ENCODE assay signal across 19 cellular contexts in the genomic region with DNA sequence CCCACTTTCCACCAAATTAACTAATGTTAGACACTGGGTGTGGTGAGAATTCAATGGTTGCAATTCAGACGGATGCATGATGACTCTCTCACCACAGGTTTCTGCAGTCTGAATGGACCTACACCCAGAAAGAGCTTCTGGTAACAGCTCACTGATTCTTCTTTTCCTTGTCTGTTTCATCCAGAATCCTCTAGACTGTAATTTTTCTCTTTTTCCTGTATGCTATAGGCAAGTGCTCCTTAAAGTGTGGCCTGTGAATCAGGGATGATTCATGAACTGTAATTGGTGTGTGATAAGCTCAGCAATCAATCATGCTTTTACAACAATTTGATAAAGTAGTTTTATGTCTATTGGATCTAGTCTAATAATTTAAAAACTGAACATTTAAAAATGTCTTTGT. TPM values are rescaled to one million over a fixed set of nuclear protein-coding genes. Genes with fewer than 3 reads are reported as not detected.
DNase-seq lines count a peak whose midpoint lies in the region; ATAC-seq and TF ChIP-seq lines count a peak whose summit lies in the region.
"Had no signal": no experiment of that assay in that cellular context is flagged by ENCODE, and none has a peak within 500 bp of the region (broad histone marks: within the 10 kb centered on the region; RNA-seq: fewer than 3 reads in every experiment).

No MANE protein-coding gene starts in this region.

- H3K27ac ChIP-seq in PC-3 (ENCODE audit: low read length), result no peak overlapping the region
- H3K27ac ChIP-seq in osteoblast (ENCODE audit: low read depth, low read length), result no peak overlapping the region
- no peak overlapping the region for H3K27ac ChIP-seq in effector memory CD4-positive, alpha-beta T cell (ENCODE audit: insufficient read depth, low read length, poor library complexity, severe bottlenecking)
- H3K27ac ChIP-seq: colonic mucosa, SK-N-MC had no signal

- H3K4me1 ChIP-seq in PC-3 (ENCODE audit: insufficient read depth, low read length) (peaks cover 44% of the 10 kb centered on the region), osteoblast (ENCODE audit: insufficient read depth, low read length) (peaks cover 23% of the 10 kb centered on the region)
- H3K4me1 ChIP-seq in effector memory CD4-positive, alpha-beta T cell (ENCODE audit: control insufficient read depth, insufficient read depth, low read length, poor library complexity, severe bottlenecking), result no peaks in the 10 kb centered on the region
- H3K4me1 ChIP-seq: colonic mucosa had no signal

- TF ChIP-seq CTCF in PC-3 (conservative IDR thresholded peaks at IDR 0.05; ENCODE audit: low read depth, low read length) (no peak), epithelial cell of esophagus (IDR thresholded peaks at IDR 0.05; ENCODE audit: insufficient read depth, low read depth, low read length, missing control alignments) (no peak), osteoblast (IDR thresholded peaks at IDR 0.05; ENCODE audit: extremely low read depth, low read depth, low read length) (no peak)

- no peaks in the 10 kb centered on the region for H3F3A ChIP-seq in PC-3 (ENCODE audit: low read length, unreplicated experiment)

- H2AFZ ChIP-seq in PC-3 (ENCODE audit: low read length), result no peak overlapping the region
- H2AFZ ChIP-seq in osteoblast (ENCODE audit: low read length), result no peak overlapping the region

- H3K9me2 ChIP-seq in PC-3 (replicated peaks; ENCODE audit: low read length), result no peaks in the 10 kb centered on the region

- POLR2A ChIA-PET in PC-3 (lab: Charles Lee; ENCODE audit: unreplicated experiment), result no interaction called here

- peak; percentile 61 for DNase-seq in EH (ENCODE audit: low read depth)
- DNase-seq in PC-3, result peak; percentile 78
- peak; percentile 89 for DNase-seq in epithelial cell of esophagus (ENCODE audit: low read depth)
- DNase-seq in osteoblast (ENCODE audit: insufficient read length, low spot score, missing footprints), result peak; percentile 63
- no peak for DNase-seq in posterior vena cava (ENCODE audit: low spot score)
- no peak for DNase-seq in effector memory CD4-positive, alpha-beta T cell
- DNase-seq: CD4-positive, CD25-positive, alpha-beta regulatory T cell; colonic mucosa; GF-D8; NCI-H2107; NK-92 treated with Interleukin-12 subunit alpha and Interleukin-12 subunit beta, amount 100 ng/mL, for 24 hours; stimulated activated CD4-positive, alpha-beta T cell treated with anti-CD3 and anti-CD28 coated beads, Interleukin-4, amount 100 ng/mL, for 4 hours; stimulated activated naive CD8-positive, alpha-beta T cell treated with anti-CD3 and anti-CD28 coated beads, Interleukin-15, Interleukin-2, amounts not matched to agents 100 U/mL and 50 U/mL, for 24 hours had no signal

- no peaks in the 10 kb centered on the region for H3K36me3 ChIP-seq in PC-3 (ENCODE audit: low read depth, low read length)
- no peaks in the 10 kb centered on the region for H3K36me3 ChIP-seq in osteoblast (ENCODE audit: insufficient read depth, low read length)
- no peaks in the 10 kb centered on the region for H3K36me3 ChIP-seq in effector memory CD4-positive, alpha-beta T cell (ENCODE audit: control insufficient read depth, insufficient read depth, low read length)
- H3K36me3 ChIP-seq: colonic mucosa had no signal

- H3K9ac ChIP-seq in PC-3 (ENCODE audit: low read length), result no peak overlapping the region

- CTCF ChIA-PET in PC-3 (lab: Charles Lee), result interaction anchor here (0.8 kb wide), 1 partner anchor 96 kb away, joined by 4 read pairs; no protein-coding TSS in a partner anchor

- peak overlapping the region; percentile 20 for H3K4me2 ChIP-seq in PC-3 (ENCODE audit: low read length)
- no peak overlapping the region for H3K4me2 ChIP-seq in osteoblast (ENCODE audit: insufficient read depth, low read length)

- no peak overlapping the region for H3K4me3 ChIP-seq in PC-3 (ENCODE audit: low read length)
- H3K4me3 ChIP-seq in epithelial cell of esophagus (ENCODE audit: low read length), result no peak overlapping the region
- no peak overlapping the region for H3K4me3 ChIP-seq in osteoblast (ENCODE audit: insufficient read depth, low read length)
- H3K4me3 ChIP-seq in effector memory CD4-positive, alpha-beta T cell (ENCODE audit: insufficient read depth, low read depth, low read length, poor library complexity, severe bottlenecking), result no peak overlapping the region
- H3K4me3 ChIP-seq: colonic mucosa, SK-N-MC had no signal

- intact Hi-C loops in PC-3 (cut with micrococcal nuclease) (loop anchor here (5.0 kb wide), 1 partner anchor 35 kb away; the partner anchor contains the start of gene MMP1), posterior vena cava (cut with DNase I) (no loop called here)

- no peaks in the 10 kb centered on the region for H4K20me1 ChIP-seq in PC-3 (ENCODE audit: low read length)
- no peaks in the 10 kb centered on the region for H4K20me1 ChIP-seq in osteoblast (ENCODE audit: insufficient read depth, low read length)

- H3K9me3 ChIP-seq in PC-3 (ENCODE audit: low read length) (no peaks in the 10 kb centered on the region), osteoblast (ENCODE audit: low read depth, low read length) (no peaks in the 10 kb centered on the region)
- H3K9me3 ChIP-seq in effector memory CD4-positive, alpha-beta T cell (ENCODE audit: control insufficient read depth, low read length), result no peaks in the 10 kb centered on the region
- H3K9me3 ChIP-seq: colonic mucosa had no signal

- no TSS peak for BruUV-seq in PC-3 (replicated peaks; lab: Mats Ljungman, UMichigan)

- H3K79me2 ChIP-seq in PC-3 (ENCODE audit: low read length), result no peaks in the 10 kb centered on the region
- no peaks in the 10 kb centered on the region for H3K79me2 ChIP-seq in osteoblast (ENCODE audit: insufficient read depth, low read length)

- no peaks in the 10 kb centered on the region for H3K27me3 ChIP-seq in PC-3 (ENCODE audit: low read length)
- H3K27me3 ChIP-seq in osteoblast (ENCODE audit: insufficient read depth, low read length), result peaks cover 25% of the 10 kb centered on the region
- H3K27me3 ChIP-seq in effector memory CD4-positive, alpha-beta T cell (replicated peaks; ENCODE audit: control insufficient read depth, insufficient read depth, low read length, poor library complexity, severe bottlenecking), result peaks cover 2% of the 10 kb centered on the region
- H3K27me3 ChIP-seq: colonic mucosa had no signal

- peak; percentile 64 for ATAC-seq in PC-3
- ATAC-seq in HG02938 (IDR thresholded peaks at IDR 0.05; ENCODE audit: unreplicated experiment), result no peak
- no peak for ATAC-seq in HG02678 (IDR thresholded peaks at IDR 0.05; ENCODE audit: unreplicated experiment)
- ATAC-seq: stimulated activated naive CD8-positive, alpha-beta T cell treated with anti-CD3 and anti-CD28 coated beads, Interleukin-15, Interleukin-2, amounts not matched to agents 100 U/mL and 50 U/mL, for 24 hours had no signal

RNA-seq across cellular contexts. Expression of gene MMP10, which starts 18.0 kb away (rescaled TPM):
- total RNA-seq in PC-3 (2014; rRNA removed) (0.07 and 0.69 TPM in 2 replicates), osteoblast (not detected in 2 replicates), posterior vena cava (not detected)
- total RNA-seq: activated naive CD4-positive, alpha-beta T cell treated with anti-CD3 and anti-CD28 coated beads, Interleukin-2, amount 50 U/mL, for 72 hours; CD4-positive, CD25-positive, alpha-beta regulatory T cell; mucosa of gallbladder had no signal

RNA-seq across cellular contexts. Expression of gene MMP1, which starts 35.5 kb away (rescaled TPM):
- total RNA-seq in PC-3 (2014; rRNA removed) (6.5 and 7.3 TPM in 2 replicates), osteoblast (0.72 and 1.5 TPM in 2 replicates), posterior vena cava (1 to 10 TPM in 1 of 2 donors, under 1 TPM in 1; 0.46 to 1.4 TPM)
- total RNA-seq: activated naive CD4-positive, alpha-beta T cell treated with anti-CD3 and anti-CD28 coated beads, Interleukin-2, amount 50 U/mL, for 72 hours; CD4-positive, CD25-positive, alpha-beta regulatory T cell had no signal

RNA-seq across cellular contexts. Expression of gene MMP8, which starts 37.7 kb away (rescaled TPM):
- total RNA-seq in PC-3 (2014; rRNA removed) (not detected in 2 replicates), osteoblast (under 0.01 TPM in 1 of 2 replicates, not detected in the other), posterior vena cava (1 to 10 TPM in 1 of 2 donors, under 1 TPM in 1; 0.67 to 1.2 TPM)
- total RNA-seq: activated naive CD4-positive, alpha-beta T cell treated with anti-CD3 and anti-CD28 coated beads, Interleukin-2, amount 50 U/mL, for 72 hours; CD4-positive, CD25-positive, alpha-beta regulatory T cell; colonic mucosa; mucosa of gallbladder; pulmonary artery endothelial cell had no signal

RNA-seq across cellular contexts. Expression of gene MMP27, which starts 56.8 kb away (rescaled TPM):
- total RNA-seq in PC-3 (2014; rRNA removed) (not detected in 2 replicates), osteoblast (not detected in 2 replicates), posterior vena cava (under 1 TPM; 0.14 to 0.32 TPM)
- total RNA-seq: activated naive CD4-positive, alpha-beta T cell treated with anti-CD3 and anti-CD28 coated beads, Interleukin-2, amount 50 U/mL, for 72 hours; CD4-positive, CD25-positive, alpha-beta regulatory T cell; mucosa of gallbladder; pulmonary artery endothelial cell had no signal

Comparison
In these comparisons a context has a peak if more than half of its experiments do, and no peak if none do; other contexts are left out.
1. DNase-seq: peak in EH (single experiment), PC-3 (single experiment), epithelial cell of esophagus (single experiment) and osteoblast (single experiment); none in posterior vena cava (single experiment) and effector memory CD4-positive, alpha-beta T cell (0 of 3).